9 cellular contexts compared by ENCODE assay signal in genomic region chr12:6925543-6926279, GRCh38. TPM values are rescaled to one million over a fixed set of nuclear protein-coding genes. Genes with fewer than 3 reads are reported as not detected.
DNase-seq lines count a peak whose midpoint lies in the region; ATAC-seq, FAIRE-seq and TF ChIP-seq lines count a peak whose summit lies in the region.
"Had no signal": no experiment of that assay in that cellular context is flagged by ENCODE, and none has a peak within 500 bp of the region (broad histone marks: within the 10 kb centered on the region; RNA-seq: fewer than 3 reads in every experiment).

No MANE protein-coding gene starts in this region.

- H3K36me3 ChIP-seq in esophagus muscularis mucosa (peaks cover 0 to 23% (median 9%) of the 10 kb centered on the region in 4 donors), mucosa of descending colon (ENCODE audit: low read depth) (no peaks in the 10 kb centered on the region)

- no peaks in the 10 kb centered on the region for H3K27me3 Mint-ChIP-seq in activated CD4-positive, alpha-beta memory T cell treated with anti-CD3 and anti-CD28 coated beads, Interleukin-2, amount 10 ng/mL, durations not matched to agents 7 days and 5 days
- H3K27me3 Mint-ChIP-seq in activated CD4-positive, alpha-beta memory T cell treated with anti-CD3 and anti-CD28 coated beads for 36 hours: no peaks in the 10 kb centered on the region
- H3K27me3 Mint-ChIP-seq: memory B cell had no signal

- no peaks in the 10 kb centered on the region for H3K9me3 Mint-ChIP-seq in activated CD4-positive, alpha-beta memory T cell treated with anti-CD3 and anti-CD28 coated beads, Interleukin-2, amount 10 ng/mL, durations not matched to agents 7 days and 5 days
- no peaks in the 10 kb centered on the region for H3K9me3 Mint-ChIP-seq in activated CD4-positive, alpha-beta memory T cell treated with anti-CD3 and anti-CD28 coated beads for 36 hours
- H3K9me3 Mint-ChIP-seq: memory B cell had no signal

- peak overlapping the region; percentile 95 to 99 (median 98) for H3K27ac ChIP-seq in esophagus muscularis mucosa (replicated peaks in 1 of 4)

- POLR2A ChIA-PET in activated CD4-positive, alpha-beta memory T cell treated with anti-CD3 and anti-CD28 coated beads, Interleukin-2, amount 10 ng/mL, durations not matched to agents 7 days and 5 days (lab: Charles Lee): interaction anchor here (0.6 to 19.4 kb wide), 14 partner anchors 9 to 433 kb away, joined by 3 to 295 read pairs (median 6); partner anchors contain the start of genes C12orf57, MRPL51, PTPN6 and RNU7-1
- POLR2A ChIA-PET in activated CD4-positive, alpha-beta memory T cell treated with anti-CD3 and anti-CD28 coated beads for 36 hours (lab: Charles Lee): interaction anchor here (0.7 to 4.7 kb wide), 7 partner anchors 9 to 59 kb away, joined by 3 to 39 read pairs (median 10); partner anchors contain the start of genes C12orf57, ENO2, RNU7-1 and SPSB2

- no peak for TF ChIP-seq EP300 in esophagus muscularis mucosa (IDR thresholded peaks at IDR 0.05)

- H3K4me1 ChIP-seq in esophagus muscularis mucosa (peaks cover 50 to 58% (median 57%) of the 10 kb centered on the region in 4 donors), mucosa of descending colon (ENCODE audit: low read depth) (peaks cover 35% of the 10 kb centered on the region)

- no peaks in the 10 kb centered on the region for H3K9me3 ChIP-seq in esophagus muscularis mucosa
- H3K9me3 ChIP-seq in mucosa of descending colon: no peaks in the 10 kb centered on the region

- no peak for TF ChIP-seq POLR2A in esophagus muscularis mucosa (IDR thresholded peaks at IDR 0.05; ENCODE audit: low read depth)

- TF ChIP-seq CTCF in esophagus muscularis mucosa (IDR thresholded peaks at IDR 0.05) (no peak), mucosa of descending colon (IDR thresholded peaks at IDR 0.05) (no peak)

- peaks cover 32% of the 10 kb centered on the region for H3K36me3 Mint-ChIP-seq in activated CD4-positive, alpha-beta memory T cell treated with anti-CD3 and anti-CD28 coated beads, Interleukin-2, amount 10 ng/mL, durations not matched to agents 7 days and 5 days (ENCODE audit: low read depth)
- H3K36me3 Mint-ChIP-seq in activated CD4-positive, alpha-beta memory T cell treated with anti-CD3 and anti-CD28 coated beads for 36 hours: peaks cover 16% of the 10 kb centered on the region
- H3K36me3 Mint-ChIP-seq: memory B cell had no signal

- ATAC-seq in SK-N-SH treated with all-trans-retinoic acid at 6 μM for 48 hours: peak; percentile 74
- peak; percentile 81 for ATAC-seq in mucosa of descending colon
- ATAC-seq in GM19397 (IDR thresholded peaks at IDR 0.05; ENCODE audit: unreplicated experiment): no peak

- peak overlapping the region; percentile 31 for H3K27ac Mint-ChIP-seq in activated CD4-positive, alpha-beta memory T cell treated with anti-CD3 and anti-CD28 coated beads, Interleukin-2, amount 10 ng/mL, durations not matched to agents 7 days and 5 days
- no peak overlapping the region for H3K27ac Mint-ChIP-seq in activated CD4-positive, alpha-beta memory T cell treated with anti-CD3 and anti-CD28 coated beads for 36 hours

- CTCF ChIA-PET in activated CD4-positive, alpha-beta memory T cell treated with anti-CD3 and anti-CD28 coated beads, Interleukin-2, amount 10 ng/mL, durations not matched to agents 7 days and 5 days (lab: Charles Lee): interaction anchor here (1.0 to 4.7 kb wide), 21 partner anchors 9 to 219 kb away, joined by 3 to 28 read pairs (median 10); partner anchors contain the start of genes C12orf57, C1RL, ENO2 and LPCAT3
- CTCF ChIA-PET in activated CD4-positive, alpha-beta memory T cell treated with anti-CD3 and anti-CD28 coated beads for 36 hours (lab: Charles Lee): interaction anchor here (0.6 to 4.8 kb wide), 23 partner anchors 8 to 187 kb away, joined by 3 to 42 read pairs (median 7); partner anchors contain the start of genes C12orf57, C1RL, ENO2 and RNU7-1

- intact Hi-C loops in activated CD4-positive, alpha-beta memory T cell treated with anti-CD3 and anti-CD28 coated beads for 36 hours (cut with micrococcal nuclease): loop anchor here (2.0 kb wide), 2 partner anchors 35 to 183 kb away; partner anchors contain the start of gene C1RL
- intact Hi-C loops in esophagus muscularis mucosa (cut with DNase I): no loop called here
- intact Hi-C loops in mucosa of descending colon (cut with DNase I, micrococcal nuclease): no loop called here

- H3K4me1 Mint-ChIP-seq in activated CD4-positive, alpha-beta memory T cell treated with anti-CD3 and anti-CD28 coated beads, Interleukin-2, amount 10 ng/mL, durations not matched to agents 7 days and 5 days: peaks cover 60% of the 10 kb centered on the region
- H3K4me1 Mint-ChIP-seq in activated CD4-positive, alpha-beta memory T cell treated with anti-CD3 and anti-CD28 coated beads for 36 hours (ENCODE audit: low read depth): peaks cover 50% of the 10 kb centered on the region

- 5% methylated on average over 8 of the region's 8 CpGs for WGBS in esophagus muscularis mucosa

- H3K4me3 ChIP-seq in esophagus muscularis mucosa (peak overlapping the region; percentile 85 to 99 (median 92)), mucosa of descending colon (no peak overlapping the region)

- peak overlapping the region; percentile 50 for H3K4me3 Mint-ChIP-seq in activated CD4-positive, alpha-beta memory T cell treated with anti-CD3 and anti-CD28 coated beads, Interleukin-2, amount 10 ng/mL, durations not matched to agents 7 days and 5 days
- H3K4me3 Mint-ChIP-seq in activated CD4-positive, alpha-beta memory T cell treated with anti-CD3 and anti-CD28 coated beads for 36 hours: no peak overlapping the region

- no peaks in the 10 kb centered on the region for H3K27me3 ChIP-seq in esophagus muscularis mucosa

- FAIRE-seq in urothelium cell line (lab: Jason Lieb, UNC): peak; percentile 32

- DNase-seq in activated CD4-positive, alpha-beta memory T cell treated with anti-CD3 and anti-CD28 coated beads, Interleukin-2, amount 10 ng/mL, durations not matched to agents 7 days and 5 days: no peak
- DNase-seq in activated CD4-positive, alpha-beta memory T cell treated with anti-CD3 and anti-CD28 coated beads for 36 hours: no peak
- DNase-seq in esophagus muscularis mucosa (ENCODE audit: extremely low spot score) (no peak), mucosa of descending colon (peak; percentile 72 to 76 (median 75)), urothelium cell line (ENCODE audit: low spot score) (peak; percentile 90)
- no peak for DNase-seq in activated effector memory CD4-positive, alpha-beta T cell treated with anti-CD3 and anti-CD28 coated beads, Interleukin-2, amount 50 U/mL, for 16 hours

TF ChIP-seq in SK-N-SH treated with all-trans-retinoic acid at 6 μM for 48 hours, 23 proteins besides CTCF, POLR2A, EP300 and RAD21:
- TF ChIP-seq ZFP30 (CRISPR knock-in tag; IDR thresholded peaks at IDR 0.05) (0 out of 2 replicates have a peak, but pooled peaks have one; percentile 38), ISL1 (CRISPR knock-in tag; IDR thresholded peaks at IDR 0.05) (no peak), BACH2 (CRISPR knock-in tag; IDR thresholded peaks at IDR 0.05; ENCODE audit: borderline replicate concordance) (no peak), RARB (CRISPR knock-in tag; IDR thresholded peaks at IDR 0.05) (no peak), GLIS3 (CRISPR knock-in tag; IDR thresholded peaks at IDR 0.05) (no peak), CREB5 (CRISPR knock-in tag; IDR thresholded peaks at IDR 0.05; ENCODE audit: low read depth) (no peak; the same call in 1 of the 2 replicates)

RNA-seq across cellular contexts. Expression of gene ATN1, which starts 2.0 kb away (rescaled TPM):
- total RNA-seq in activated CD4-positive, alpha-beta memory T cell treated with anti-CD3 and anti-CD28 coated beads, Interleukin-2, amount 10 ng/mL, durations not matched to agents 7 days and 5 days: 10 to 100 TPM; 33.9 to 34.6 TPM
- total RNA-seq in activated CD4-positive, alpha-beta memory T cell treated with anti-CD3 and anti-CD28 coated beads for 36 hours: 10 to 100 TPM; 34.8 to 37.8 TPM
- total RNA-seq in esophagus muscularis mucosa: 100 to 1,000 TPM in 2 of 4 donors, 10 to 100 TPM in 2; 72.2 to 163 (median 92.4) TPM
- total RNA-seq in mucosa of descending colon: 100 to 1,000 TPM in 1 of 3 donors, 10 to 100 TPM in 2; 68.5 to 208 (median 82.4) TPM

RNA-seq across cellular contexts. Expression of gene ENO2, which starts 11.3 kb away (rescaled TPM):
- total RNA-seq in activated CD4-positive, alpha-beta memory T cell treated with anti-CD3 and anti-CD28 coated beads, Interleukin-2, amount 10 ng/mL, durations not matched to agents 7 days and 5 days: 100 to 1,000 TPM; 206 to 207 TPM
- total RNA-seq in activated CD4-positive, alpha-beta memory T cell treated with anti-CD3 and anti-CD28 coated beads for 36 hours: 100 to 1,000 TPM; 185 to 193 TPM
- total RNA-seq in esophagus muscularis mucosa (10 to 100 TPM; 28.7 to 49.7 (median 40.0) TPM), mucosa of descending colon (10 to 100 TPM in 1 of 3 donors, 1 to 10 TPM in 2; 4.5 to 67.3 (median 7.6) TPM)

RNA-seq across cellular contexts. Expression of gene RNU7-1, which starts 17.9 kb away (rescaled TPM):
- not detected for total RNA-seq in activated CD4-positive, alpha-beta memory T cell treated with anti-CD3 and anti-CD28 coated beads, Interleukin-2, amount 10 ng/mL, durations not matched to agents 7 days and 5 days
- total RNA-seq in activated CD4-positive, alpha-beta memory T cell treated with anti-CD3 and anti-CD28 coated beads for 36 hours: not detected
- total RNA-seq in esophagus muscularis mucosa (not detected), mucosa of descending colon (not detected)

RNA-seq across cellular contexts. Expression of gene C12orf57, which starts 18.1 kb away (rescaled TPM):
- total RNA-seq in activated CD4-positive, alpha-beta memory T cell treated with anti-CD3 and anti-CD28 coated beads, Interleukin-2, amount 10 ng/mL, durations not matched to agents 7 days and 5 days: 100 to 1,000 TPM; 141 TPM
- 100 to 1,000 TPM; 257 to 272 TPM for total RNA-seq in activated CD4-positive, alpha-beta memory T cell treated with anti-CD3 and anti-CD28 coated beads for 36 hours
- 100 to 1,000 TPM; 307 to 437 (median 325) TPM for total RNA-seq in esophagus muscularis mucosa
- 100 to 1,000 TPM; 113 to 175 (median 130) TPM for total RNA-seq in mucosa of descending colon

RNA-seq across cellular contexts. Expression of gene LRRC23, which starts 21.1 kb away (rescaled TPM):
- total RNA-seq in activated CD4-positive, alpha-beta memory T cell treated with anti-CD3 and anti-CD28 coated beads, Interleukin-2, amount 10 ng/mL, durations not matched to agents 7 days and 5 days: 1 to 10 TPM; 5.7 to 6.1 TPM
- 1 to 10 TPM; 6.8 to 7.8 TPM for total RNA-seq in activated CD4-positive, alpha-beta memory T cell treated with anti-CD3 and anti-CD28 coated beads for 36 hours
- 10 to 100 TPM in 2 of 4 donors, 1 to 10 TPM in 2; 8.3 to 12.9 (median 11.0) TPM for total RNA-seq in esophagus muscularis mucosa
- 10 to 100 TPM in 1 of 3 donors, 1 to 10 TPM in 2; 4.7 to 11.8 (median 4.9) TPM for total RNA-seq in mucosa of descending colon

Comparison
In these comparisons a context has a peak if more than half of its experiments do, and no peak if none do; other contexts are left out.
1. DNase-seq: peak in mucosa of descending colon (3 of 3) and urothelium cell line (single experiment); none in activated CD4-positive, alpha-beta memory T cell treated with anti-CD3 and anti-CD28 coated beads, Interleukin-2, amount 10 ng/mL, durations not matched to agents 7 days and 5 days (single experiment), activated CD4-positive, alpha-beta memory T cell treated with anti-CD3 and anti-CD28 coated beads for 36 hours (single experiment), esophagus muscularis mucosa (single experiment) and activated effector memory CD4-positive, alpha-beta T cell treated with anti-CD3 and anti-CD28 coated beads, Interleukin-2, amount 50 U/mL, for 16 hours (single experiment).